2 cellular contexts compared by ENCODE assay signal in the genomic region with DNA sequence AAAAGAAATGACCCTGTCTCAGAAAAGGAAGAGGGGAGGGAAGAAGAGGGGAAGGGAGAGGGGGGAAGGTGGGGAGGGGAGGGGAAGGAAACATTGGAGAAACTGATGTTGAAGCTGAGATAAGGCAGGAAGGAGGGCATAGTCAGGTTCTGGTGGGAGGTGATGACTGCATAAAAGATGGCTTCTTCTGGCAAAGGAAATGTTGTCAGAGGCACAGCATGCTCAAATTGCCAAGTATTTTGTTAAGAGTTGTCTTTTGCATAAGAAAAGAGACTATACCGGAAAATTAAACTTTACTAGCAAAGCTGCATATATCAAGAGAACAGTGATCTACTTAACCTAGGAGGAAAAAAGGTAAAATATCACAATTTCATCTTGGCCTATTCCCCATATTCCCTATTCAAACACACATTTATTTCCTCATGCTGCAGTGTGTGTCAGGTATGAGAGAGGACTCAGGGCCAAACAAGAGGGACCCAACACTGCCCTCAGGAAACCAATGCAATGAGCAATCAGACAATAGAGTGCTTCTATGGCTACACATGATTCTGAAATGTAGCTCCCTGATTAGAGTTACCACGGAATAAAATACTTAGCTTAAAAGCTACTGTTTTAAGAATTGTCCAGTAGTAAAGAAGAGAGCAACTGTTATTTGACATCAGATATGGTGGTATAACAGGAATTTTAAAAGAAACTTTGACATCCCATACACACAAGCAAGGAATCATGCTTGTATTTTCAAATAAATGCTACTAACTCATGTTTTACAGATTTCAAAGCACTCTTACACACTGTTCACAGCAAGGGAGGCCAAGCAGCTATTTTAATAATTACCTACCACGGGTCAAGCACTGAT.
TF ChIP-seq lines count a peak whose summit lies in the region.

No MANE protein-coding gene starts in this region.

TF ChIP-seq in A549, 52 proteins besides CTCF, POLR2A, EP300 and RAD21 (continued from another document):
- TF ChIP-seq, protein P1, sequence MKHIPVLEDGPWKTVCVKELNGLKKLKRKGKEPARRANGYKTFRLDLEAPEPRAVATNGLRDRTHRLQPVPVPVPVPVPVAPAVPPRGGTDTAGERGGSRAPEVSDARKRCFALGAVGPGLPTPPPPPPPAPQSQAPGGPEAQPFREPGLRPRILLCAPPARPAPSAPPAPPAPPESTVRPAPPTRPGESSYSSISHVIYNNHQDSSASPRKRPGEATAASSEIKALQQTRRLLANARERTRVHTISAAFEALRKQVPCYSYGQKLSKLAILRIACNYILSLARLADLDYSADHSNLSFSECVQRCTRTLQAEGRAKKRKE (CRISPR knock-in tag; IDR thresholded peaks at IDR 0.05; ENCODE audit: low read depth), result no peak
- no peak for TF ChIP-seq GATA3 (IDR thresholded peaks at IDR 0.05; ENCODE audit: borderline replicate concordance)
- TF ChIP-seq, protein P2, sequence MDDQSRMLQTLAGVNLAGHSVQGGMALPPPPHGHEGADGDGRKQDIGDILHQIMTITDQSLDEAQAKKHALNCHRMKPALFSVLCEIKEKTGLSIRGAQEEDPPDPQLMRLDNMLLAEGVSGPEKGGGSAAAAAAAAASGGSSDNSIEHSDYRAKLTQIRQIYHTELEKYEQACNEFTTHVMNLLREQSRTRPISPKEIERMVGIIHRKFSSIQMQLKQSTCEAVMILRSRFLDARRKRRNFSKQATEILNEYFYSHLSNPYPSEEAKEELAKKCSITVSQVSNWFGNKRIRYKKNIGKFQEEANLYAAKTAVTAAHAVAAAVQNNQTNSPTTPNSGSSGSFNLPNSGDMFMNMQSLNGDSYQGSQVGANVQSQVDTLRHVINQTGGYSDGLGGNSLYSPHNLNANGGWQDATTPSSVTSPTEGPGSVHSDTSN (IDR thresholded peaks at IDR 0.05), result no peak
- TF ChIP-seq CHD2 (IDR thresholded peaks at IDR 0.05; ENCODE audit: low read length, partially characterized antibody), result no peak
- TF ChIP-seq FOXS1 (CRISPR knock-in tag; IDR thresholded peaks at IDR 0.05), result no peak
- TF ChIP-seq BHLHE40 (IDR thresholded peaks at IDR 0.05; ENCODE audit: low read depth, low read length), result no peak
- no peak for TF ChIP-seq NR3C1 (IDR thresholded peaks at IDR 0.05)
- TF ChIP-seq MAZ (IDR thresholded peaks at IDR 0.05; ENCODE audit: borderline replicate concordance, low read depth, low read length), result no peak
- TF ChIP-seq ZNF302 (CRISPR knock-in tag; IDR thresholded peaks at IDR 0.05), result no peak

TF ChIP-seq in liver, 16 proteins besides CTCF, POLR2A, EP300 and RAD21 (continued from another document):
- TF ChIP-seq, protein P3, sequence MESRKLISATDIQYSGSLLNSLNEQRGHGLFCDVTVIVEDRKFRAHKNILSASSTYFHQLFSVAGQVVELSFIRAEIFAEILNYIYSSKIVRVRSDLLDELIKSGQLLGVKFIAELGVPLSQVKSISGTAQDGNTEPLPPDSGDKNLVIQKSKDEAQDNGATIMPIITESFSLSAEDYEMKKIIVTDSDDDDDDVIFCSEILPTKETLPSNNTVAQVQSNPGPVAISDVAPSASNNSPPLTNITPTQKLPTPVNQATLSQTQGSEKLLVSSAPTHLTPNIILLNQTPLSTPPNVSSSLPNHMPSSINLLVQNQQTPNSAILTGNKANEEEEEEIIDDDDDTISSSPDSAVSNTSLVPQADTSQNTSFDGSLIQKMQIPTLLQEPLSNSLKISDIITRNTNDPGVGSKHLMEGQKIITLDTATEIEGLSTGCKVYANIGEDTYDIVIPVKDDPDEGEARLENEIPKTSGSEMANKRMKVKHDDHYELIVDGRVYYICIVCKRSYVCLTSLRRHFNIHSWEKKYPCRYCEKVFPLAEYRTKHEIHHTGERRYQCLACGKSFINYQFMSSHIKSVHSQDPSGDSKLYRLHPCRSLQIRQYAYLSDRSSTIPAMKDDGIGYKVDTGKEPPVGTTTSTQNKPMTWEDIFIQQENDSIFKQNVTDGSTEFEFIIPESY (IDR thresholded peaks at IDR 0.05), result no peak
- TF ChIP-seq, protein P4, sequence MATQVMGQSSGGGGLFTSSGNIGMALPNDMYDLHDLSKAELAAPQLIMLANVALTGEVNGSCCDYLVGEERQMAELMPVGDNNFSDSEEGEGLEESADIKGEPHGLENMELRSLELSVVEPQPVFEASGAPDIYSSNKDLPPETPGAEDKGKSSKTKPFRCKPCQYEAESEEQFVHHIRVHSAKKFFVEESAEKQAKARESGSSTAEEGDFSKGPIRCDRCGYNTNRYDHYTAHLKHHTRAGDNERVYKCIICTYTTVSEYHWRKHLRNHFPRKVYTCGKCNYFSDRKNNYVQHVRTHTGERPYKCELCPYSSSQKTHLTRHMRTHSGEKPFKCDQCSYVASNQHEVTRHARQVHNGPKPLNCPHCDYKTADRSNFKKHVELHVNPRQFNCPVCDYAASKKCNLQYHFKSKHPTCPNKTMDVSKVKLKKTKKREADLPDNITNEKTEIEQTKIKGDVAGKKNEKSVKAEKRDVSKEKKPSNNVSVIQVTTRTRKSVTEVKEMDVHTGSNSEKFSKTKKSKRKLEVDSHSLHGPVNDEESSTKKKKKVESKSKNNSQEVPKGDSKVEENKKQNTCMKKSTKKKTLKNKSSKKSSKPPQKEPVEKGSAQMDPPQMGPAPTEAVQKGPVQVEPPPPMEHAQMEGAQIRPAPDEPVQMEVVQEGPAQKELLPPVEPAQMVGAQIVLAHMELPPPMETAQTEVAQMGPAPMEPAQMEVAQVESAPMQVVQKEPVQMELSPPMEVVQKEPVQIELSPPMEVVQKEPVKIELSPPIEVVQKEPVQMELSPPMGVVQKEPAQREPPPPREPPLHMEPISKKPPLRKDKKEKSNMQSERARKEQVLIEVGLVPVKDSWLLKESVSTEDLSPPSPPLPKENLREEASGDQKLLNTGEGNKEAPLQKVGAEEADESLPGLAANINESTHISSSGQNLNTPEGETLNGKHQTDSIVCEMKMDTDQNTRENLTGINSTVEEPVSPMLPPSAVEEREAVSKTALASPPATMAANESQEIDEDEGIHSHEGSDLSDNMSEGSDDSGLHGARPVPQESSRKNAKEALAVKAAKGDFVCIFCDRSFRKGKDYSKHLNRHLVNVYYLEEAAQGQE (IDR thresholded peaks at IDR 0.05), result peak; percentile 40
